Comparison of ENCODE assay signal across 22 cellular contexts in the genomic region with DNA sequence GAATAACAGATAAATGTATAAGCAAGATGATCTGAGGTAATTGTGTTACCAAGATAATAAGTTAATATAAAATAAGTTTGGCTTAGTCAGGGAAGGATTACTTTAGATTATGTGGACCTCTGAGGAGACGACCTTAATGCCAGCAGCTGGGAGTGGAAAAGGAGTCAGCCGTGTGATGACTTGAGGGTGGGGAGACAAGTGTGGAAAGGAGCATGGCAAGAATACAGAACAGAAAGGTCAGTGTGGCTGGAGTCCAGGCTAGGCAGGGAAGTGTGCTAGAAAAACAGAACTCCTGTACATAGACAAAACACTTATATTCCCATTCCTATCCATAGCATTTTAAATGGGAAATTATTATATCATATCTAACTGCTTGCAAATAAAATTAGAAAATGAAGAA.
"Had no signal": no experiment of that assay in that cellular context is flagged by ENCODE, and none has a peak within 500 bp of the region (broad histone marks: within the 10 kb centered on the region; RNA-seq: fewer than 3 reads in every experiment).

No MANE protein-coding gene starts in this region.

- H3K4me1 ChIP-seq: colonic mucosa, neural progenitor cell had no signal

- DNase-seq: activated CD4-positive, alpha-beta T cell treated with anti-CD3 and anti-CD28 coated beads, Interleukin-2, amount 50 U/mL, for 1 hour; activated CD8-positive, alpha-beta T cell treated with anti-CD3 and anti-CD28 coated beads, Interleukin-2, amount 10 ng/mL, durations not matched to agents 7 days and 5 days; activated gamma-delta T cell treated with Interleukin-2 at 50 U/mL for 16 hours; anterior cingulate cortex; brain microvascular endothelial cell; colonic mucosa; endodermal cell; esophagus squamous epithelium; kidney; naive thymus-derived CD4-positive, alpha-beta T cell; retina; stimulated activated CD4-positive, alpha-beta T cell treated with anti-CD3 and anti-CD28 coated beads, Interleukin-12 subunit alpha, Interleukin-12 subunit beta, amount 100 ng/mL, for 4 hours; substantia nigra; T-helper 2 cell; thyroid gland had no signal

- H3K4me3 ChIP-seq: colonic mucosa, esophagus squamous epithelium, neural progenitor cell, thyroid gland had no signal

- H3K27ac Mint-ChIP-seq: activated CD8-positive, alpha-beta T cell treated with anti-CD3 and anti-CD28 coated beads, Interleukin-2, amount 10 ng/mL, durations not matched to agents 7 days and 5 days; activated naive CD4-positive, alpha-beta T cell treated with anti-CD3 and anti-CD28 coated beads, Interleukin-2, amount 50 U/mL, for 24 hours; activated T-helper 1 cell treated with anti-CD3 and anti-CD28 coated beads, Interleukin-12 subunit alpha, Interleukin-12 subunit beta, Interleukin-2, Interleukin-4 antibody, amounts not matched to agents 30 ng/mL and 10 ng/mL and 1 ng/mL, durations not matched to agents 14 hours and 24 hours and 36 hours; endodermal cell; naive thymus-derived CD4-positive, alpha-beta T cell; neural progenitor cell; stimulated activated naive CD8-positive, alpha-beta T cell treated with anti-CD3 and anti-CD28 coated beads, Interleukin-15, Interleukin-2, amounts not matched to agents 100 ng/mL and 50 ng/mL, for 24 hours had no signal

- H3K4me3 Mint-ChIP-seq: activated CD8-positive, alpha-beta T cell treated with anti-CD3 and anti-CD28 coated beads, Interleukin-2, amount 10 ng/mL, durations not matched to agents 7 days and 5 days; activated naive CD4-positive, alpha-beta T cell treated with anti-CD3 and anti-CD28 coated beads, Interleukin-2, amount 50 U/mL, for 24 hours; activated T-helper 1 cell treated with anti-CD3 and anti-CD28 coated beads, Interleukin-12 subunit alpha, Interleukin-12 subunit beta, Interleukin-2, Interleukin-4 antibody, amounts not matched to agents 30 ng/mL and 10 ng/mL and 1 ng/mL, durations not matched to agents 14 hours and 24 hours and 36 hours; central memory CD8-positive, alpha-beta T cell; endodermal cell; naive thymus-derived CD4-positive, alpha-beta T cell; neural progenitor cell; stimulated activated naive CD8-positive, alpha-beta T cell treated with anti-CD3 and anti-CD28 coated beads, Interleukin-15, Interleukin-2, amounts not matched to agents 100 ng/mL and 50 ng/mL, for 24 hours had no signal

- FAIRE-seq: kidney had no signal

- H3K27me3 ChIP-seq: brain microvascular endothelial cell, colonic mucosa, esophagus squamous epithelium, neural progenitor cell, thyroid gland had no signal

- H3K9ac ChIP-seq: neural progenitor cell had no signal

- H3K27me3 Mint-ChIP-seq: activated naive CD4-positive, alpha-beta T cell treated with anti-CD3 and anti-CD28 coated beads, Interleukin-2, amount 50 U/mL, for 24 hours; central memory CD8-positive, alpha-beta T cell; naive thymus-derived CD4-positive, alpha-beta T cell; stimulated activated naive CD8-positive, alpha-beta T cell treated with anti-CD3 and anti-CD28 coated beads, Interleukin-15, Interleukin-2, amounts not matched to agents 100 ng/mL and 50 ng/mL, for 24 hours had no signal

- ATAC-seq: activated CD4-positive, CD25-positive, alpha-beta regulatory T cell treated with anti-CD3 and anti-CD28 coated beads, Interleukin-2, amount 50 U/mL, for 24 hours; activated CD8-positive, alpha-beta T cell treated with anti-CD3 and anti-CD28 coated beads, Interleukin-2, amount 10 ng/mL, durations not matched to agents 7 days and 5 days; left lobe of liver; naive thymus-derived CD4-positive, alpha-beta T cell had no signal

- H3K9me3 Mint-ChIP-seq: activated naive CD4-positive, alpha-beta T cell treated with anti-CD3 and anti-CD28 coated beads, Interleukin-2, amount 50 U/mL, for 24 hours; activated T-helper 1 cell treated with anti-CD3 and anti-CD28 coated beads, Interleukin-12 subunit alpha, Interleukin-12 subunit beta, Interleukin-2, Interleukin-4 antibody, amounts not matched to agents 30 ng/mL and 10 ng/mL and 1 ng/mL, durations not matched to agents 14 hours and 24 hours and 36 hours; central memory CD8-positive, alpha-beta T cell; endodermal cell; naive thymus-derived CD4-positive, alpha-beta T cell; neural progenitor cell; stimulated activated naive CD8-positive, alpha-beta T cell treated with anti-CD3 and anti-CD28 coated beads, Interleukin-15, Interleukin-2, amounts not matched to agents 100 ng/mL and 50 ng/mL, for 24 hours had no signal

- H3K9me3 ChIP-seq: colonic mucosa, esophagus squamous epithelium, thyroid gland had no signal

- H3K4me1 Mint-ChIP-seq: activated naive CD4-positive, alpha-beta T cell treated with anti-CD3 and anti-CD28 coated beads, Interleukin-2, amount 50 U/mL, for 24 hours; central memory CD8-positive, alpha-beta T cell; naive thymus-derived CD4-positive, alpha-beta T cell had no signal

- H3K4me2 ChIP-seq: neural progenitor cell had no signal

- H2AFZ ChIP-seq: neural progenitor cell had no signal

- H3K27ac ChIP-seq: brain microvascular endothelial cell, colonic mucosa, esophagus squamous epithelium, neural progenitor cell, thyroid gland had no signal
